ENCODE assay signal across 8 cellular contexts in genomic region chr15:98651581-98652220, GRCh38. TPM values are rescaled to one million over a fixed set of nuclear protein-coding genes. Genes with fewer than 3 reads are reported as not detected.
DNase-seq lines count a peak whose midpoint lies in the region; ATAC-seq and TF ChIP-seq lines count a peak whose summit lies in the region.

No MANE protein-coding gene starts in this region.

- H3K27ac Mint-ChIP-seq in mesothelial cell of epicardium, result peak overlapping the region; percentile 93

- H3K14ac ChIP-seq in IMR-90 (replicated peaks; ENCODE audit: low read depth, low read length), result peak overlapping the region; percentile 11

- WGBS in IMR-90 (ENCODE audit: extremely low coverage in 2 of 2, insufficient read length in 1 of 2), 2 experiments, result 18% methylated on average over 2 of the region's 14 CpGs; no CpG with 5 or more reads in 1 of the 2 experiments

- peak overlapping the region; percentile 45 for H3K27ac ChIP-seq in ACC112 (ENCODE audit: low read depth, low read length)
- peak overlapping the region; percentile 73 for H3K27ac ChIP-seq in IMR-90 (ENCODE audit: insufficient read depth, low read length)

- H3K27me3 ChIP-seq in ACC112 (ENCODE audit: insufficient read depth, low read length) (peaks cover under 1% of the 10 kb centered on the region; the same call in 1 of the 2 replicates), IMR-90 (ENCODE audit: control insufficient read depth, insufficient read depth, low read length) (peaks cover 4% of the 10 kb centered on the region)

- TF ChIP-seq RAD21 in IMR-90 (IDR thresholded peaks at IDR 0.05; ENCODE audit: low read length), result no peak

- H3K36me3 Mint-ChIP-seq in mesothelial cell of epicardium, result no peaks in the 10 kb centered on the region

- no peaks in the 10 kb centered on the region for H3K9me3 ChIP-seq in IMR-90 (ENCODE audit: control insufficient read depth, insufficient read depth, low read length)

- H2AK9ac ChIP-seq in IMR-90 (replicated peaks; ENCODE audit: low read depth, low read length, poor library complexity), result peak overlapping the region; percentile 34

- peak overlapping the region; percentile 52 for H2AFZ ChIP-seq in ACC112 (ENCODE audit: low read length, unreplicated experiment)
- H2AFZ ChIP-seq in IMR-90 (replicated peaks; ENCODE audit: low read length, poor library complexity), result no peak overlapping the region

- H2BK15ac ChIP-seq in IMR-90 (ENCODE audit: low read depth, low read length), result no peak overlapping the region

- peak overlapping the region; percentile 92 for H2BK5ac ChIP-seq in IMR-90 (ENCODE audit: low read depth, low read length, poor library complexity, severe bottlenecking)

- H3K36me3 ChIP-seq in ACC112 (ENCODE audit: insufficient read depth, low read length), result no peaks in the 10 kb centered on the region
- peaks cover 3% of the 10 kb centered on the region for H3K36me3 ChIP-seq in IMR-90 (ENCODE audit: control insufficient read depth, insufficient read depth, low read length)

- peaks cover 58% of the 10 kb centered on the region for H4K20me1 ChIP-seq in IMR-90 (ENCODE audit: insufficient read depth, low read length)

- TF ChIP-seq CTCF in IMR-90 (conservative IDR thresholded peaks at IDR 0.05; ENCODE audit: low read depth, low read length), result no peak
- no peak for TF ChIP-seq CTCF in cardiac fibroblast (IDR thresholded peaks at IDR 0.05; ENCODE audit: low read depth, low read length)
- TF ChIP-seq CTCF in mesothelial cell of epicardium (IDR thresholded peaks at IDR 0.05; ENCODE audit: unreplicated experiment), result no peak

- H4K5ac ChIP-seq in IMR-90 (ENCODE audit: low read depth, low read length), result peak overlapping the region; percentile 1; the same call in 1 of the 2 replicates

- peaks cover 77% of the 10 kb centered on the region for H3K79me2 ChIP-seq in ACC112 (ENCODE audit: control insufficient read depth, insufficient read depth, low read length, unreplicated experiment)

- H3K9me1 ChIP-seq in IMR-90 (ENCODE audit: insufficient read depth, low read length), result peaks cover 8% of the 10 kb centered on the region

- H3K4me2 ChIP-seq in IMR-90 (ENCODE audit: low read depth, low read length), result peak overlapping the region; percentile 64

- peak overlapping the region; percentile 51; the same call in 1 of the 2 replicates for H4K91ac ChIP-seq in IMR-90 (ENCODE audit: insufficient read depth, low read depth, low read length)

- POLR2A ChIA-PET in IMR-90 (lab: Charles Lee; ENCODE audit: unreplicated experiment), result no interaction called here

- peak overlapping the region; percentile 95 for H3K4me3 Mint-ChIP-seq in mesothelial cell of epicardium

- H3K27me3 Mint-ChIP-seq in mesothelial cell of epicardium (ENCODE audit: low read depth), result no peaks in the 10 kb centered on the region

- H4K8ac ChIP-seq in IMR-90 (ENCODE audit: low read depth in 2 of 2, low read length in 2 of 2), result peak overlapping the region; percentile 29 to 57; a peak in 3 of 4 replicates

- ATAC-seq in IMR-90 (ENCODE audit: low read depth), result no peak
- no peak for ATAC-seq in HG03025 (IDR thresholded peaks at IDR 0.05; ENCODE audit: low FRiP score, unreplicated experiment)

- H3K9me3 Mint-ChIP-seq in mesothelial cell of epicardium, result no peaks in the 10 kb centered on the region

- in situ Hi-C loops in IMR-90 (cut with MboI; ENCODE audit: low sequenced_read_pairs), result loop anchor here (10.0 kb wide), 1 partner anchor 423 kb away; no protein-coding TSS in a partner anchor

- H3K9ac ChIP-seq in IMR-90 (ENCODE audit: low read depth, low read length), result peak overlapping the region; percentile 85

- H2BK20ac ChIP-seq in IMR-90 (ENCODE audit: low read depth, low read length), result 0 out of 2 replicates have a peak overlapping the region, but pooled peaks have one; percentile 14

- DNase-seq in IMR-90 (peak; percentile 38), cardiac fibroblast (ENCODE audit: low read depth in 2 of 2) (peak; percentile 7 to 29), mesothelial cell of epicardium (ENCODE audit: low spot score in 2 of 2, unreplicated experiment in 2 of 2) (no peak), hippocampal formation (lab: John Stamatoyannopoulos, UW) (no peak), iPS-NIHi11 (ENCODE audit: low spot score) (no peak), amniotic stem cell (lab: John Stamatoyannopoulos, UW) (no peak)

- peak overlapping the region; percentile 90 for H3K23ac ChIP-seq in IMR-90 (ENCODE audit: low read depth, low read length)

- H3K18ac ChIP-seq in IMR-90 (ENCODE audit: low read depth, low read length), result peak overlapping the region; percentile 11

- peaks cover 0 to 26% of the 10 kb centered on the region in 2 experiments; a peak in 3 of 4 replicates for H3K79me1 ChIP-seq in IMR-90 (ENCODE audit: low read depth in 1 of 2, low read length in 2 of 2)

- peaks cover 44% of the 10 kb centered on the region for H3K4me1 Mint-ChIP-seq in mesothelial cell of epicardium

- intact Hi-C loops in IMR-90 (cut with micrococcal nuclease), result loop anchor here (1.0 to 5.0 kb wide), 3 partner anchors 76 to 425 kb away; no protein-coding TSS in a partner anchor

- peak overlapping the region; percentile 86 for H3K4me3 ChIP-seq in ACC112 (ENCODE audit: low read depth, low read length)
- peak overlapping the region; percentile 85 for H3K4me3 ChIP-seq in IMR-90 (ENCODE audit: insufficient read depth, low read depth, low read length)
- peak overlapping the region; percentile 81 to 90 for H3K4me3 ChIP-seq in cardiac fibroblast (replicated peaks in 1 of 2; ENCODE audit: low read depth in 2 of 2, low read length in 2 of 2)

- no peak for TF ChIP-seq POLR2A in IMR-90 (IDR thresholded peaks at IDR 0.05; ENCODE audit: low read depth, low read length)

- dilution Hi-C loops in IMR-90 (cut with HindIII; ENCODE audit: low sequenced_read_pairs, unreplicated experiment), result no loop called here

- peak overlapping the region; percentile 21; the same call in 1 of the 2 replicates for H2AK5ac ChIP-seq in IMR-90 (ENCODE audit: low read depth, low read length)

- peaks cover 39% of the 10 kb centered on the region for H3K4me1 ChIP-seq in ACC112 (ENCODE audit: control insufficient read depth, insufficient read depth, low read length, unreplicated experiment)
- H3K4me1 ChIP-seq in IMR-90 (ENCODE audit: control insufficient read depth, insufficient read depth, low read length), result peaks cover 6% of the 10 kb centered on the region

- H3K56ac ChIP-seq in IMR-90 (ENCODE audit: extremely low read depth, insufficient read depth, low read length), result peak overlapping the region; percentile 81

- BruUV-seq in IMR-90 (replicated peaks; lab: Mats Ljungman, UMichigan), result no TSS peak

- peak overlapping the region; percentile 33 for H2BK120ac ChIP-seq in IMR-90 (ENCODE audit: low read depth, low read length)

- CTCF ChIA-PET in IMR-90 (lab: Yijun Ruan, JAX), result no interaction called here

- H3K4ac ChIP-seq in IMR-90 (ENCODE audit: low read depth, low read length), result peak overlapping the region; percentile 19

TF ChIP-seq in IMR-90, 13 proteins besides CTCF, POLR2A, EP300 and RAD21:
- TF ChIP-seq MXI1 (IDR thresholded peaks at IDR 0.05; ENCODE audit: borderline replicate concordance, low read depth, low read length) (no peak), RFX5 (IDR thresholded peaks at IDR 0.05; ENCODE audit: low read depth, low read length) (no peak), USF2 (IDR thresholded peaks at IDR 0.05; ENCODE audit: low read depth, low read length) (no peak), SMC3 (IDR thresholded peaks at IDR 0.05; ENCODE audit: low read depth, low read length) (no peak), CHD1 (IDR thresholded peaks at IDR 0.05; ENCODE audit: low read depth, low read length) (no peak), ELK1 (IDR thresholded peaks at IDR 0.05; ENCODE audit: borderline replicate concordance, low read depth, low read length) (no peak), FOS (IDR thresholded peaks at IDR 0.05; ENCODE audit: low read depth, low read length) (no peak), RCOR1 (IDR thresholded peaks at IDR 0.05; ENCODE audit: insufficient replicate concordance, low read length) (no peak), NFE2L2 (IDR thresholded peaks at IDR 0.05; ENCODE audit: low read depth, low read length) (no peak), BHLHE40 (IDR thresholded peaks at IDR 0.05; ENCODE audit: low read depth, low read length) (no peak), MAFK (IDR thresholded peaks at IDR 0.05; ENCODE audit: low read depth, low read length) (no peak), CEBPB (IDR thresholded peaks at IDR 0.05; ENCODE audit: low read depth, low read length) (no peak), MAZ (IDR thresholded peaks at IDR 0.05; ENCODE audit: borderline replicate concordance, low read depth, low read length) (no peak)

RNA-seq across cellular contexts. Expression of gene IGF1R, which starts 3.4 kb away (rescaled TPM):
- total RNA-seq in IMR-90 (2012; rRNA removed) (24.9 and 26.7 TPM in 2 replicates), mesothelial cell of epicardium (110 to 113 TPM (median 113 TPM) in 3 replicates)
- polyA plus RNA-seq in IMR-90 (2012; rRNA removed), result 24.0 and 27.1 TPM in 2 replicates
- 27.6 and 28.1 TPM in 2 replicates for polyA plus RNA-seq in IMR-90 (2012; cell fraction: cytosol; rRNA removed)
- 41.3 and 50.6 TPM in 2 replicates for polyA plus RNA-seq in IMR-90 (2012; cell fraction: nucleus; rRNA removed; ENCODE audit: low replicate concordance)

Comparison
In these comparisons a context has a peak if more than half of its experiments do, and no peak if none do; other contexts are left out.
1. DNase-seq: peak in IMR-90 (single experiment) and cardiac fibroblast (2 of 2); none in mesothelial cell of epicardium (0 of 2), hippocampal formation (0 of 2), iPS-NIHi11 (single experiment) and amniotic stem cell (single experiment).
2. Peak in every context shown above with its lines, with median percentiles within 50 percentile points of each other: H3K4me3 ChIP-seq.